Comparison of ENCODE assay signal across 18 cellular contexts in the genomic region with DNA sequence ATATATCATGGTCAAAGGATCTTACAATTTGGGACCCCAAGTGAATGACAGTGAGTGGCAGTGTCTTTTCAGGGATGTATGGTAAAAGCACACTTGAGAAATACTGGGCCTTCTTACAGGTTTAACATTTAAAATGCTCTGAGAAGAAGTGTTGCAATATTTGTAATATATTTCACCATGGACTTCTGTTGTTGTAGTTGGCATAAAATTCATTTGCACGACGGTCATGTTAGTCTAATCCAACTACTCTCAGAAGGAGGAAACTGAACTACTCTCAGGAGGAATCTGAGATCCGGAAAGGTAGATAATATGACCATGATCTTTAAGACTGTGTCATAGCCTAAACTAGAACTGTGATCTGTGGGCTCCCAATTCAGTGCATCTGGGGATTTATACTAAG.
"Had no signal": no experiment of that assay in that cellular context is flagged by ENCODE, and none has a peak within 500 bp of the region (broad histone marks: within the 10 kb centered on the region; RNA-seq: fewer than 3 reads in every experiment).

No MANE protein-coding gene starts in this region.

- H3K4me1 ChIP-seq: colonic mucosa, psoas muscle, sigmoid colon, testis had no signal

- H3K4me3 ChIP-seq: cardiac muscle cell, colonic mucosa, psoas muscle, sigmoid colon, testis had no signal

- ATAC-seq: activated T-cell treated with anti-CD3 and anti-CD28 coated beads, Interleukin-2, amount 50 U/mL, for 72 hours; left colon; natural killer cell; psoas muscle had no signal

- H3K27me3 ChIP-seq: cardiac muscle cell, colonic mucosa, sigmoid colon, testis had no signal

- DNase-seq: activated CD4-positive, CD25-positive, alpha-beta regulatory T cell; activated gamma-delta T cell treated with Interleukin-2 at 50 U/mL for 16 hours; activated naive CD8-positive, alpha-beta T cell treated with anti-CD3 and anti-CD28 coated beads for 36 hours; activated T-cell treated with anti-CD3 and anti-CD28 coated beads, Interleukin-2, amount 50 U/mL, for 72 hours; aorta; colonic mucosa; effector CD4-positive, alpha-beta T cell; glutamatergic neuron; immature natural killer cell; left colon; natural killer cell; psoas muscle; sigmoid colon; stimulated activated CD4-positive, alpha-beta T cell treated with anti-CD3 and anti-CD28 coated beads, Interleukin-2, amount 100 ng/mL, for 48 hours; stimulated activated CD8-positive, alpha-beta memory T cell treated with anti-CD3 and anti-CD28 coated beads, Interleukin-4, amount 100 ng/mL, for 48 hours; T-helper 2 cell; testis had no signal

- H3K36me3 ChIP-seq: cardiac muscle cell, colonic mucosa, sigmoid colon had no signal

- H3K27ac ChIP-seq: cardiac muscle cell, colonic mucosa, psoas muscle, sigmoid colon, testis had no signal

- H3K9me3 ChIP-seq: colonic mucosa, psoas muscle, sigmoid colon, testis had no signal
